In genomic region chr19:51347209-51347928, GRCh38 we compare ENCODE assay signal across 23 cellular contexts. TPM values are rescaled to one million over a fixed set of nuclear protein-coding genes. Genes with fewer than 3 reads are reported as not detected.
DNase-seq lines count a peak whose midpoint lies in the region; ATAC-seq and TF ChIP-seq lines count a peak whose summit lies in the region.
"Had no signal": no experiment of that assay in that cellular context is flagged by ENCODE, and none has a peak within 500 bp of the region (broad histone marks: within the 10 kb centered on the region; RNA-seq: fewer than 3 reads in every experiment).

No MANE protein-coding gene starts in this region.

- POLR2A ChIA-PET in CD8-positive, alpha-beta T cell (lab: Charles Lee) = interaction anchor here (1.0 kb wide), 1 partner anchor 94 kb away, joined by 3 read pairs; no protein-coding TSS in a partner anchor

- no peak for DNase-seq in CD8-positive, alpha-beta T cell
- DNase-seq in Caki2 (ENCODE audit: low read depth) (peak; percentile 79), kidney tubule cell (ENCODE audit: low spot score) (peak; percentile 9), mucosa of descending colon (peak in 1 of 3 donors; percentile 4), iPS-NIHi7 (ENCODE audit: extremely low spot score) (no peak)
- DNase-seq: AML-193, DMS 273 treated with DMSO at 0.1 percent for 48 hours, DND-41, GM23248, HCEC 1CT, KG1, NCI-H1105 treated with DMSO at 0.1 percent for 48 hours, NCI-H1694 treated with DMSO at 0.1 percent for 48 hours, NCI-H2107, NCI-H510A, NCI-H774, SHP77 treated with DMSO at 0.1 percent for 48 hours, SK-N-SH had no signal

- H3K36me3 Mint-ChIP-seq in CD8-positive, alpha-beta T cell = peaks cover 54% of the 10 kb centered on the region

- H3K27me3 ChIP-seq in CD8-positive, alpha-beta T cell (ENCODE audit: insufficient read depth, low read length) = no peaks in the 10 kb centered on the region

- CTCF ChIA-PET in CD8-positive, alpha-beta T cell (lab: Charles Lee) = interaction anchor here (0.9 kb wide), 1 partner anchor 10 kb away, joined by 3 read pairs; no protein-coding TSS in a partner anchor

- H3K9me3 Mint-ChIP-seq in CD8-positive, alpha-beta T cell = no peaks in the 10 kb centered on the region

- no peak overlapping the region for H3K4me3 Mint-ChIP-seq in CD8-positive, alpha-beta T cell

- no peaks in the 10 kb centered on the region for H3K4me1 Mint-ChIP-seq in CD8-positive, alpha-beta T cell (ENCODE audit: low read depth)

- intact Hi-C loops in CD8-positive, alpha-beta T cell (cut with DNase I, micrococcal nuclease) = no loop called here
- intact Hi-C loops in mucosa of descending colon (cut with DNase I, micrococcal nuclease) = no loop called here

- H3K27ac ChIP-seq in CD8-positive, alpha-beta T cell (ENCODE audit: low read depth, low read length) = no peak overlapping the region
- H3K27ac ChIP-seq: C4-2B, GM23248 had no signal

- no peaks in the 10 kb centered on the region for H3K9me3 ChIP-seq in CD8-positive, alpha-beta T cell (ENCODE audit: low read length)
- no peaks in the 10 kb centered on the region for H3K9me3 ChIP-seq in mucosa of descending colon
- H3K9me3 ChIP-seq: SK-N-SH had no signal

- H3K4me3 ChIP-seq in CD8-positive, alpha-beta T cell (ENCODE audit: low read depth, low read length) = no peak overlapping the region
- H3K4me3 ChIP-seq in mucosa of descending colon = no peak overlapping the region
- H3K4me3 ChIP-seq: GM23248 had no signal

- no peaks in the 10 kb centered on the region for H3K27me3 Mint-ChIP-seq in CD8-positive, alpha-beta T cell (ENCODE audit: low read depth)

- H3K36me3 ChIP-seq in CD8-positive, alpha-beta T cell (ENCODE audit: insufficient read depth, low read length) = peaks cover 5% of the 10 kb centered on the region
- peaks cover 4% of the 10 kb centered on the region for H3K36me3 ChIP-seq in mucosa of descending colon (ENCODE audit: low read depth)

- peak overlapping the region; percentile 74 for H3K27ac Mint-ChIP-seq in CD8-positive, alpha-beta T cell

- no peak for ATAC-seq in CD8-positive, alpha-beta T cell
- peak; percentile 23 for ATAC-seq in mucosa of descending colon
- ATAC-seq in HG03039 (IDR thresholded peaks at IDR 0.05; ENCODE audit: unreplicated experiment) = no peak
- ATAC-seq in HG03045 (IDR thresholded peaks at IDR 0.05; ENCODE audit: unreplicated experiment) = no peak

- no peaks in the 10 kb centered on the region for H3K4me1 ChIP-seq in CD8-positive, alpha-beta T cell (ENCODE audit: insufficient read depth, low read length)
- H3K4me1 ChIP-seq in mucosa of descending colon (ENCODE audit: low read depth) = no peaks in the 10 kb centered on the region

- in situ Hi-C loops in Caki2 (cut with HindIII; ENCODE audit: low pct_unique_long_range_greater_than_20kb, low sequenced_read_pairs) = no loop called here

- no peak for TF ChIP-seq CTCF in CD8-positive, alpha-beta T cell (IDR thresholded peaks at IDR 0.05)
- no peak for TF ChIP-seq CTCF in mucosa of descending colon (IDR thresholded peaks at IDR 0.05)

RNA-seq across cellular contexts. Expression of gene VSIG10L, which starts 5.4 kb away (rescaled TPM):
- not detected for total RNA-seq in CD8-positive, alpha-beta T cell
- 11.0 and 19.2 TPM in 2 replicates for total RNA-seq in Caki2 (2014; rRNA removed; shearing (Covaris generic); ENCODE audit: low replicate concordance)
- total RNA-seq in mucosa of descending colon = 1 to 10 TPM in 2 of 3 donors, under 1 TPM in 1; 0.69 to 3.8 (median 1.6) TPM

RNA-seq across cellular contexts. Expression of gene ETFB, which starts 18.8 kb away (rescaled TPM):
- total RNA-seq in CD8-positive, alpha-beta T cell = 10 to 100 TPM; 26.6 to 27.5 TPM
- total RNA-seq in Caki2 (2014; rRNA removed; shearing (Covaris generic); ENCODE audit: low replicate concordance) = 497 and 551 TPM in 2 replicates
- total RNA-seq in mucosa of descending colon = 100 to 1,000 TPM; 113 to 154 (median 130) TPM

RNA-seq across cellular contexts. Expression of gene CLDND2, which starts 21.4 kb away (rescaled TPM):
- 1 to 10 TPM; 1.3 to 2.3 TPM for total RNA-seq in CD8-positive, alpha-beta T cell
- total RNA-seq in Caki2 (2014; rRNA removed; shearing (Covaris generic); ENCODE audit: low replicate concordance) = not detected in 2 replicates
- 1 to 10 TPM; 1.3 to 2.1 (median 1.3) TPM for total RNA-seq in mucosa of descending colon
- total RNA-seq: G401, GM23248 had no signal

RNA-seq across cellular contexts. Expression of gene NKG7, which starts 25.1 kb away (rescaled TPM):
- total RNA-seq in CD8-positive, alpha-beta T cell = 100 to 1,000 TPM; 159 to 169 TPM
- not detected in 2 replicates for total RNA-seq in Caki2 (2014; rRNA removed; shearing (Covaris generic); ENCODE audit: low replicate concordance)
- 1 to 10 TPM; 4.3 to 5.9 (median 4.4) TPM for total RNA-seq in mucosa of descending colon
- total RNA-seq: G401, GM23248, OCI-LY7 had no signal

RNA-seq across cellular contexts. Expression of gene IGLON5, which starts 35.9 kb away (rescaled TPM):
- total RNA-seq in CD8-positive, alpha-beta T cell = not detected
- not detected in 2 replicates for total RNA-seq in Caki2 (2014; rRNA removed; shearing (Covaris generic); ENCODE audit: low replicate concordance)
- total RNA-seq in mucosa of descending colon = under 1 TPM in 1 of 3 donors, not detected in 2; 0.44 TPM
- total RNA-seq: G401, GM23248, OCI-LY7 had no signal

Comparison
In these comparisons a context has a peak if more than half of its experiments do, and no peak if none do; other contexts are left out.
1. DNase-seq: peak in Caki2 (single experiment) and kidney tubule cell (single experiment); none in CD8-positive, alpha-beta T cell (0 of 7) and iPS-NIHi7 (single experiment).
2. RNA of gene ETFB, which starts 18.8 kb away (total RNA-seq): 497 to 551 TPM in Caki2 and 113 to 154 TPM in mucosa of descending colon; 26.6 to 27.5 TPM in CD8-positive, alpha-beta T cell; every median in the first group is over 4 times any median in the second.